In genomic region chr17:3893003-3893719, GRCh38 we compare ENCODE assay signal across 8 cellular contexts. TPM values are rescaled to one million over a fixed set of nuclear protein-coding genes. Genes with fewer than 3 reads are reported as not detected.
DNase-seq lines count a peak whose midpoint lies in the region; ATAC-seq and TF ChIP-seq lines count a peak whose summit lies in the region.

CAMKK1 (minus strand) TSS chr17:3893053; CDS start chr17:3885687, 7,366 bp downstream.

- no peaks in the 10 kb centered on the region for H3K9me2 ChIP-seq in hepatocyte (replicated peaks; ENCODE audit: insufficient read depth)

- peak within 1 kb of the TSS; percentile 82 for H3K4me3 Mint-ChIP-seq in T-helper 2 cell treated with Interferon-gamma antibody and Interleukin-4, amounts not matched to agents 5 μg/mL and 100 μg/mL, for 36 hours

- H3K4me3 ChIP-seq in hepatocyte (peak within 1 kb of the TSS; percentile 78), aorta (ENCODE audit: low read length in 2 of 2) (peak within 1 kb of the TSS; percentile 19 to 32)

- H4K20me1 ChIP-seq in hepatocyte (ENCODE audit: insufficient read depth, poor library complexity, severe bottlenecking) = no peaks in the 10 kb centered on the region

- H3K9me3 ChIP-seq in hepatocyte (ENCODE audit: low read depth) (no peaks in the 10 kb centered on the region), aorta (ENCODE audit: control insufficient read depth, low read length) (no peaks in the 10 kb centered on the region)

- WGBS in hepatocyte (ENCODE audit: low lambda C conversion rate, missing lambda C conversion rate) = 7% methylated on average over 48 of the region's 75 CpGs
- WGBS in aorta, 2 donors = 6 to 8% methylated on average over 50 to 75 of the region's 75 CpGs

- DNase-seq in GM13977 (ENCODE audit: low spot score) = peak; percentile 100
- peak; percentile 94 for DNase-seq in NCI-H1105 (lab: John Stamatoyannopoulos, UW)
- DNase-seq in T-helper 2 cell treated with Interferon-gamma antibody and Interleukin-4, amounts not matched to agents 5 μg/mL and 100 μg/mL, for 36 hours (ENCODE audit: low spot score) = peak; percentile 93
- peak in 56 of 58 donors; percentile 30 to 88 (median 76) for DNase-seq in anterior cingulate cortex (lab: John Stamatoyannopoulos, UW)
- DNase-seq in hepatocyte (ENCODE audit: low spot score) = peak; percentile 96
- DNase-seq in retina = peak; percentile 91
- DNase-seq in aorta = peak; percentile 94 to 96

- H3K9me3 Mint-ChIP-seq in T-helper 2 cell treated with Interferon-gamma antibody and Interleukin-4, amounts not matched to agents 5 μg/mL and 100 μg/mL, for 36 hours = no peaks in the 10 kb centered on the region

- intact Hi-C loops in aorta (cut with DNase I) = no loop called here

- H3K4me2 ChIP-seq in hepatocyte = peak within 1 kb of the TSS; percentile 100

- H3K4me1 ChIP-seq in hepatocyte (ENCODE audit: insufficient read depth) (peaks cover 40% of the 10 kb centered on the region), aorta (ENCODE audit: control insufficient read depth in 1 of 2, insufficient read depth in 2 of 2, low read length in 2 of 2) (no peaks in the 10 kb centered on the region)

- H3K36me3 ChIP-seq in hepatocyte (replicated peaks; ENCODE audit: insufficient read depth, low read depth) = no peaks in the 10 kb centered on the region
- H3K36me3 ChIP-seq in aorta (ENCODE audit: control insufficient read depth in 1 of 2, insufficient read depth in 2 of 2, low read length in 1 of 2) = no peaks in the 10 kb centered on the region

- H3K27ac ChIP-seq in hepatocyte (peak within 1 kb of the TSS; percentile 91), aorta (ENCODE audit: low read depth in 1 of 2, low read length in 2 of 2) (no peak within 1 kb of the TSS)

- H3K4me1 Mint-ChIP-seq in T-helper 2 cell treated with Interferon-gamma antibody and Interleukin-4, amounts not matched to agents 5 μg/mL and 100 μg/mL, for 36 hours (ENCODE audit: low read depth) = peaks cover 20% of the 10 kb centered on the region

- H3K27ac Mint-ChIP-seq in T-helper 2 cell treated with Interferon-gamma antibody and Interleukin-4, amounts not matched to agents 5 μg/mL and 100 μg/mL, for 36 hours = peak within 1 kb of the TSS; percentile 83

- TF ChIP-seq CTCF in GM13977 (IDR thresholded peaks at IDR 0.05; ENCODE audit: extremely low read depth, insufficient read depth, missing control alignments) (no peak), hepatocyte (IDR thresholded peaks at IDR 0.05; ENCODE audit: poor library complexity) (no peak)

- peak; percentile 88 for ATAC-seq in HG02623 (IDR thresholded peaks at IDR 0.05; ENCODE audit: unreplicated experiment)
- peak; percentile 87 for ATAC-seq in aorta (ENCODE audit: low FRiP score)

- H3K36me3 Mint-ChIP-seq in T-helper 2 cell treated with Interferon-gamma antibody and Interleukin-4, amounts not matched to agents 5 μg/mL and 100 μg/mL, for 36 hours (ENCODE audit: low read depth) = no peaks in the 10 kb centered on the region

- H3K27me3 ChIP-seq in hepatocyte (no peaks in the 10 kb centered on the region), aorta (ENCODE audit: control insufficient read depth in 1 of 2, insufficient read depth in 2 of 2, low read length in 1 of 2) (no peaks in the 10 kb centered on the region)

- H3K79me2 ChIP-seq in hepatocyte = peaks cover 4% of the 10 kb centered on the region

- in situ Hi-C loops in GM13977 (cut with MboI; ENCODE audit: low pct_unique_long_range_greater_than_20kb, low sequenced_read_pairs, unreplicated experiment) = no loop called here

- H3K27me3 Mint-ChIP-seq in T-helper 2 cell treated with Interferon-gamma antibody and Interleukin-4, amounts not matched to agents 5 μg/mL and 100 μg/mL, for 36 hours (ENCODE audit: low read depth) = peaks cover 5% of the 10 kb centered on the region

- peak within 1 kb of the TSS; percentile 73 for H2AFZ ChIP-seq in hepatocyte

RNA-seq across cellular contexts. Expression of gene CAMKK1, which starts in this region (rescaled TPM):
- 2.6 and 5.1 TPM in 2 replicates for total RNA-seq in hepatocyte
- polyA plus RNA-seq in hepatocyte = 4.4 and 5.7 TPM in 2 replicates
- 10 to 100 TPM in 1 of 2 donors, 1 to 10 TPM in 1; 5.1 to 11.2 TPM for total RNA-seq in aorta
- polyA plus RNA-seq in aorta = 1 to 10 TPM; 1.6 to 4.2 TPM
